ENCODE assay signal across 9 cellular contexts in genomic region chr16:87966685-87967185, GRCh38. TPM values are rescaled to one million over a fixed set of nuclear protein-coding genes. Genes with fewer than 3 reads are reported as not detected.
DNase-seq lines count a peak whose midpoint lies in the region; ATAC-seq, FAIRE-seq and TF ChIP-seq lines count a peak whose summit lies in the region.
"Had no signal": no experiment of that assay in that cellular context is flagged by ENCODE, and none has a peak within 500 bp of the region (broad histone marks: within the 10 kb centered on the region; RNA-seq: fewer than 3 reads in every experiment).

No MANE protein-coding gene starts in this region.

- H2BK20ac ChIP-seq in IMR-90 (ENCODE audit: low read depth, low read length), result 0 out of 2 replicates have a peak overlapping the region, but pooled peaks have one; percentile 35

- in situ Hi-C loops in IMR-90 (cut with MboI; ENCODE audit: low sequenced_read_pairs), result no loop called here

- peaks cover 17% of the 10 kb centered on the region for H3K36me3 Mint-ChIP-seq in astrocyte (ENCODE audit: low read depth, unreplicated experiment)
- peaks cover 34 to 47% of the 10 kb centered on the region in 2 donors for H3K36me3 Mint-ChIP-seq in stimulated activated naive B cell treated with anti-CD40 and anti-IgM and Interleukin-4, amounts not matched to agents 10 μg/mL and 1 μg/mL and 100 μg/mL, for 72 hours

- H3K27me3 ChIP-seq in IMR-90 (ENCODE audit: control insufficient read depth, insufficient read depth, low read length) (no peaks in the 10 kb centered on the region), astrocyte (ENCODE audit: insufficient read depth, low read length) (no peaks in the 10 kb centered on the region), layer of hippocampus (ENCODE audit: control insufficient read depth, insufficient read depth, low read length) (no peaks in the 10 kb centered on the region)

- peak overlapping the region; percentile 14 to 56; a peak in 3 of 4 replicates for H4K8ac ChIP-seq in IMR-90 (ENCODE audit: low read depth in 2 of 2, low read length in 2 of 2)

- H3K4me3 Mint-ChIP-seq in astrocyte (ENCODE audit: unreplicated experiment), result no peak overlapping the region
- H3K4me3 Mint-ChIP-seq in stimulated activated naive B cell treated with anti-CD40 and anti-IgM and Interleukin-4, amounts not matched to agents 10 μg/mL and 1 μg/mL and 100 μg/mL, for 72 hours, result peak overlapping the region; percentile 76 to 83

- H3K9me1 ChIP-seq in IMR-90 (ENCODE audit: insufficient read depth, low read length), result peaks cover 17% of the 10 kb centered on the region

- peaks cover 23 to 84% of the 10 kb centered on the region in 2 experiments for H3K79me1 ChIP-seq in IMR-90 (ENCODE audit: low read depth in 1 of 2, low read length in 2 of 2)

- FAIRE-seq in astrocyte (lab: Jason Lieb, UNC), result no peak
- FAIRE-seq: GM18507 had no signal

- no peak for TF ChIP-seq POLR2A in IMR-90 (IDR thresholded peaks at IDR 0.05; ENCODE audit: low read depth, low read length)

- no peak for DNase-seq in IMR-90
- DNase-seq in astrocyte (ENCODE audit: low read depth), result no peak
- no peak for DNase-seq in stimulated activated naive B cell treated with anti-CD40 and anti-IgM and Interleukin-4, amounts not matched to agents 10 μg/mL and 1 μg/mL and 100 μg/mL, for 72 hours
- no peak for DNase-seq in mesenteric fat pad (ENCODE audit: low spot score)
- no peak for DNase-seq in stimulated activated CD8-positive, alpha-beta memory T cell treated with anti-CD3 and anti-CD28 coated beads, Interleukin-4, amount 100 ng/mL, for 48 hours

- ATAC-seq in IMR-90 (ENCODE audit: low read depth) (peak; percentile 30), GM21447 (IDR thresholded peaks at IDR 0.05; ENCODE audit: unreplicated experiment) (no peak)
- ATAC-seq in stimulated activated naive B cell treated with anti-CD40 and anti-IgM and Interleukin-4, amounts not matched to agents 10 μg/mL and 1 μg/mL and 100 μg/mL, for 72 hours (replicated peaks), result peak; percentile 28 to 48
- ATAC-seq in activated CD4-positive, CD25-positive, alpha-beta regulatory T cell treated with anti-CD3 and anti-CD28 coated beads, Interleukin-2, amount 50 U/mL, for 24 hours, result no peak

- peak overlapping the region; percentile 51 for H2BK5ac ChIP-seq in IMR-90 (ENCODE audit: low read depth, low read length, poor library complexity, severe bottlenecking)

- H3K4me2 ChIP-seq in IMR-90 (ENCODE audit: low read depth, low read length) (peak overlapping the region; percentile 25), astrocyte (ENCODE audit: low read length) (peak overlapping the region; percentile 48)

- H3K9me3 ChIP-seq in IMR-90 (ENCODE audit: control insufficient read depth, insufficient read depth, low read length), result peaks cover 6% of the 10 kb centered on the region
- peaks cover 3% of the 10 kb centered on the region for H3K9me3 ChIP-seq in astrocyte (ENCODE audit: insufficient read depth, low read depth, low read length)

- no peaks in the 10 kb centered on the region for H3K27me3 Mint-ChIP-seq in astrocyte (ENCODE audit: low read depth, unreplicated experiment)
- no peaks in the 10 kb centered on the region for H3K27me3 Mint-ChIP-seq in stimulated activated naive B cell treated with anti-CD40 and anti-IgM and Interleukin-4, amounts not matched to agents 10 μg/mL and 1 μg/mL and 100 μg/mL, for 72 hours

- intact Hi-C loops in IMR-90 (cut with micrococcal nuclease), result no loop called here

- H2AFZ ChIP-seq in IMR-90 (replicated peaks; ENCODE audit: low read length, poor library complexity), result peak overlapping the region; percentile 38
- H2AFZ ChIP-seq in astrocyte (ENCODE audit: low read depth, low read length), result no peak overlapping the region

- H4K20me1 ChIP-seq in IMR-90 (ENCODE audit: insufficient read depth, low read length), result peaks cover 18% of the 10 kb centered on the region; the same call in 1 of the 2 replicates
- no peaks in the 10 kb centered on the region for H4K20me1 ChIP-seq in astrocyte (ENCODE audit: insufficient read depth, low read length)

- 0 out of 2 replicates have a peak overlapping the region, but pooled peaks have one; percentile 40 for H2AK5ac ChIP-seq in IMR-90 (ENCODE audit: low read depth, low read length)

- 15% methylated on average over 3 of the region's 14 CpGs; no CpG with 5 or more reads in 1 of the 2 experiments for WGBS in IMR-90 (ENCODE audit: extremely low coverage in 2 of 2, insufficient read length in 1 of 2), 2 experiments

- TF ChIP-seq CTCF in IMR-90 (conservative IDR thresholded peaks at IDR 0.05; ENCODE audit: low read depth, low read length), result no peak
- no peak for TF ChIP-seq CTCF in astrocyte (IDR thresholded peaks at IDR 0.05; ENCODE audit: insufficient read depth, low read depth, low read length)

- dilution Hi-C loops in IMR-90 (cut with HindIII; ENCODE audit: low sequenced_read_pairs, unreplicated experiment), result no loop called here

- H3K4me3 ChIP-seq in IMR-90 (ENCODE audit: insufficient read depth, low read depth, low read length) (no peak overlapping the region), astrocyte (ENCODE audit: insufficient read depth, low read depth, low read length) (no peak overlapping the region)

- H3K79me2 ChIP-seq in astrocyte (ENCODE audit: insufficient read depth, low read length), result peaks cover 71% of the 10 kb centered on the region

- H4K5ac ChIP-seq in IMR-90 (ENCODE audit: low read depth, low read length), result peak overlapping the region; percentile 69

- H3K9ac ChIP-seq in IMR-90 (ENCODE audit: low read depth, low read length) (peak overlapping the region; percentile 11; the same call in 1 of the 2 replicates), astrocyte (ENCODE audit: low read length) (peak overlapping the region; percentile 46)

- H3K4me1 ChIP-seq in IMR-90 (ENCODE audit: control insufficient read depth, insufficient read depth, low read length), result peaks cover 31% of the 10 kb centered on the region
- H3K4me1 ChIP-seq in astrocyte (ENCODE audit: insufficient read depth, low read length), result peaks cover 54% of the 10 kb centered on the region

- H2AK9ac ChIP-seq in IMR-90 (replicated peaks; ENCODE audit: low read depth, low read length, poor library complexity), result peak overlapping the region; percentile 56

- 0 out of 2 replicates have a peak overlapping the region, but pooled peaks have one; percentile 8 for H3K14ac ChIP-seq in IMR-90 (replicated peaks; ENCODE audit: low read depth, low read length)

- H3K56ac ChIP-seq in IMR-90 (ENCODE audit: extremely low read depth, insufficient read depth, low read length), result no peak overlapping the region

- peaks cover 50% of the 10 kb centered on the region for H3K4me1 Mint-ChIP-seq in astrocyte (ENCODE audit: low read depth, unreplicated experiment)
- peaks cover 48 to 77% of the 10 kb centered on the region in 2 donors for H3K4me1 Mint-ChIP-seq in stimulated activated naive B cell treated with anti-CD40 and anti-IgM and Interleukin-4, amounts not matched to agents 10 μg/mL and 1 μg/mL and 100 μg/mL, for 72 hours

- peak overlapping the region; percentile 56 for H3K4ac ChIP-seq in IMR-90 (ENCODE audit: low read depth, low read length)

- H3K18ac ChIP-seq in IMR-90 (ENCODE audit: low read depth, low read length), result peak overlapping the region; percentile 60

- H3K9me3 Mint-ChIP-seq in astrocyte (ENCODE audit: unreplicated experiment), result peaks cover 5% of the 10 kb centered on the region
- H3K9me3 Mint-ChIP-seq in stimulated activated naive B cell treated with anti-CD40 and anti-IgM and Interleukin-4, amounts not matched to agents 10 μg/mL and 1 μg/mL and 100 μg/mL, for 72 hours, result peaks cover 9 to 10% of the 10 kb centered on the region in 2 donors

- H4K91ac ChIP-seq in IMR-90 (ENCODE audit: insufficient read depth, low read depth, low read length), result peak overlapping the region; percentile 39; the same call in 1 of the 2 replicates

- H3K36me3 ChIP-seq in IMR-90 (ENCODE audit: control insufficient read depth, insufficient read depth, low read length), result peaks cover under 1% of the 10 kb centered on the region; the same call in 1 of the 2 replicates
- no peaks in the 10 kb centered on the region for H3K36me3 ChIP-seq in astrocyte (ENCODE audit: insufficient read depth, low read length)

- H3K27ac ChIP-seq in IMR-90 (ENCODE audit: insufficient read depth, low read length) (peak overlapping the region; percentile 58; the same call in 1 of the 2 replicates), astrocyte (ENCODE audit: low read depth, low read length) (peak overlapping the region; percentile 63), layer of hippocampus (ENCODE audit: low read depth, low read length) (peak overlapping the region; percentile 68)

- no peak for TF ChIP-seq RAD21 in IMR-90 (IDR thresholded peaks at IDR 0.05; ENCODE audit: low read length)

- BruUV-seq in IMR-90 (replicated peaks; lab: Mats Ljungman, UMichigan), result no TSS peak

- H2BK120ac ChIP-seq in IMR-90 (ENCODE audit: low read depth, low read length), result peak overlapping the region; percentile 62

- H3K23ac ChIP-seq in IMR-90 (ENCODE audit: low read depth, low read length), result peak overlapping the region; percentile 19; the same call in 1 of the 2 replicates

- peak overlapping the region; percentile 58 for H3K27ac Mint-ChIP-seq in astrocyte (ENCODE audit: unreplicated experiment)
- H3K27ac Mint-ChIP-seq in stimulated activated naive B cell treated with anti-CD40 and anti-IgM and Interleukin-4, amounts not matched to agents 10 μg/mL and 1 μg/mL and 100 μg/mL, for 72 hours, result peak overlapping the region; percentile 89

- H2BK15ac ChIP-seq in IMR-90 (ENCODE audit: low read depth, low read length), result no peak overlapping the region

- POLR2A ChIA-PET in IMR-90 (lab: Charles Lee; ENCODE audit: unreplicated experiment), result interaction anchor here (0.6 kb wide), 1 partner anchor 23 kb away, joined by 3 read pairs; no protein-coding TSS in a partner anchor

- CTCF ChIA-PET in IMR-90 (lab: Yijun Ruan, JAX), result no interaction called here

TF ChIP-seq in IMR-90, 13 proteins besides CTCF, POLR2A, EP300 and RAD21 (continues in another document):
- TF ChIP-seq FOS (IDR thresholded peaks at IDR 0.05; ENCODE audit: low read depth, low read length) (no peak), BHLHE40 (IDR thresholded peaks at IDR 0.05; ENCODE audit: low read depth, low read length) (no peak), RFX5 (IDR thresholded peaks at IDR 0.05; ENCODE audit: low read depth, low read length) (no peak), NFE2L2 (IDR thresholded peaks at IDR 0.05; ENCODE audit: low read depth, low read length) (no peak)

RNA-seq across cellular contexts. Expression of gene BANP, which starts 15.5 kb away (rescaled TPM):
- total RNA-seq in IMR-90 (2012; rRNA removed), result 16.9 and 17.4 TPM in 2 replicates
- polyA plus RNA-seq in IMR-90 (2012; rRNA removed), result 17.9 and 21.1 TPM in 2 replicates
- 12.4 and 21.0 TPM in 2 replicates for polyA plus RNA-seq in IMR-90 (2012; cell fraction: cytosol; rRNA removed)
- 38.6 and 57.0 TPM in 2 replicates for polyA plus RNA-seq in IMR-90 (2012; cell fraction: nucleus; rRNA removed; ENCODE audit: low replicate concordance)
- 26.0 and 28.9 TPM in 2 replicates for total RNA-seq in astrocyte
- 28.8 TPM for total RNA-seq in mesenteric fat pad

RNA-seq across cellular contexts. Expression of gene CA5A, which starts 30.4 kb away (rescaled TPM):
- not detected in 2 replicates for total RNA-seq in IMR-90 (2012; rRNA removed)
- polyA plus RNA-seq in IMR-90 (2012; rRNA removed), result not detected in 2 replicates
- polyA plus RNA-seq in IMR-90 (2012; cell fraction: cytosol; rRNA removed), result not detected in 2 replicates
- polyA plus RNA-seq in IMR-90 (2012; cell fraction: nucleus; rRNA removed; ENCODE audit: low replicate concordance), result not detected in 2 replicates
- total RNA-seq in astrocyte, result not detected in 2 replicates
- not detected for total RNA-seq in mesenteric fat pad

Comparison
In these comparisons a context has a peak if more than half of its experiments do, and no peak if none do; other contexts are left out.
1. ATAC-seq: peak in IMR-90 (single experiment) and stimulated activated naive B cell treated with anti-CD40 and anti-IgM and Interleukin-4, amounts not matched to agents 10 μg/mL and 1 μg/mL and 100 μg/mL, for 72 hours (2 of 2); none in activated CD4-positive, CD25-positive, alpha-beta regulatory T cell treated with anti-CD3 and anti-CD28 coated beads, Interleukin-2, amount 50 U/mL, for 24 hours (0 of 2) and GM21447 (single experiment).
2. Peak in every context shown above with its lines, with median percentiles within 50 percentile points of each other: H3K27ac ChIP-seq.